19 cellular contexts compared by ENCODE assay signal in the genomic region with DNA sequence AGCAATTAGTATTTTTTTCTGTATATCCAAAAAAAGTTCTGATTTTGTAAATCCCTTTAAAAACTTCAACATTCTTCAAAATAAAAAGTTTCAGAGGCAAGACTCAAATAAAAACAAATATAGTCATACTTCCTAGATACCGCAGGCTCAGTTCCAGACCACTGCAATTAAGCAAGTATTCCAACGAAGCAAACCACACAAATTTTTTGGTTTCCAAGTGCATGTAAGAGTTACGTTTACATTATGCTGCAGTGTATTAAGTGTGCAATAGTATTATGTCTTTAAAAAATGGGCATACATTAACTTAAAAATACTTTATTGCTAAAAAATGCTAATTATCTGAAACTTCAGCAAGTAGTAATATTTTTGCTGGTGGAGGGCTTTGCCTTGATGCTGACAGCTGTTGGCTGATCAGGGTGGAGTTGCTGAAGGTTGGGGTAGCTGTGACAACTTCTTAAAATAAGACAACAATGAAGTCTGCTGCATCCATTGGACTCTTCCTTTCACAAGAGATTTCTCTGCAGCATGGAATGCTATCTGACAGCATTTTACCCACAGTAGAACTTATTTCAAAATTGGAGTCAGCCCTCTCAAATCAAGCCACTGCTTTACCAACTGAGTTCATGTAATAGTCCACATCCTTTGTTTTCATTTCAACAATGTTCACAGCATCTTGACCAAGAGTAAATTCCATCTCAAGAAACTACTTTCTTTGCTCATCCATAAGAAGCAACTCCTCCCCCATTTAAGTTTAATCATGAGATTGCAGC. TPM values are rescaled to one million over a fixed set of nuclear protein-coding genes. Genes with fewer than 3 reads are reported as not detected.
A peak's percentile ranks its signal among the peaks of the same experiment; 100 is the strongest.
DNase-seq lines count a peak whose midpoint lies in the region; TF ChIP-seq lines count a peak whose summit lies in the region.
"Had no signal": no experiment of that assay in that cellular context is flagged by ENCODE, and none has a peak within 500 bp of the region (broad histone marks: within the 10 kb centered on the region; RNA-seq: fewer than 3 reads in every experiment).

No MANE protein-coding gene starts in this region.

- peaks cover 2% of the 10 kb centered on the region for H3K36me3 ChIP-seq in H7 (replicated peaks; ENCODE audit: control insufficient read depth, insufficient read depth, low read length)

- H3K36me3 Mint-ChIP-seq in progenitor cell of endocrine pancreas (ENCODE audit: insufficient read depth) = peaks cover 36% of the 10 kb centered on the region

- H3K4me3 ChIP-seq in cardiac fibroblast (replicated peaks in 1 of 2; ENCODE audit: low read depth in 2 of 2, low read length in 2 of 2) (no peak overlapping the region), H7 (ENCODE audit: insufficient read depth, low read depth, low read length) (no peak overlapping the region)
- H3K4me3 ChIP-seq: GM12878 had no signal

- DNase-seq in Daoy (ENCODE audit: low read depth) = peak; percentile 60
- DNase-seq in LHCN-M2 (ENCODE audit: low read depth) = peak; percentile 52
- DNase-seq in cardiac fibroblast (ENCODE audit: low read depth in 2 of 2) = peak; percentile 54 to 59
- DNase-seq in myocyte (ENCODE audit: low read depth) = peak; percentile 58
- no peak for DNase-seq in progenitor cell of endocrine pancreas (ENCODE audit: low spot score, unreplicated experiment)
- DNase-seq in H7 = no peak
- DNase-seq in NCI-H510A (lab: John Stamatoyannopoulos, UW) = no peak
- DNase-seq in stimulated activated CD4-positive, alpha-beta T cell treated with anti-CD3 and anti-CD28 coated beads, Interleukin-15, amount 100 ng/mL, for 24 hours = no peak
- DNase-seq: activated naive CD4-positive, alpha-beta T cell treated with Interleukin-2 at 50 U/mL for 16 hours; CD4-positive, alpha-beta memory T cell; central memory CD4-positive, alpha-beta T cell; DND-41; HFFc6; hippocampal formation; left colon; NCI-H2029; NCI-H524; posterior cingulate gyrus had no signal

- H3K27me3 Mint-ChIP-seq in progenitor cell of endocrine pancreas = no peaks in the 10 kb centered on the region
- H3K27me3 Mint-ChIP-seq: CD4-positive, alpha-beta memory T cell had no signal

- TF ChIP-seq CTCF in cardiac fibroblast (IDR thresholded peaks at IDR 0.05; ENCODE audit: low read depth, low read length) (no peak), progenitor cell of endocrine pancreas (IDR thresholded peaks at IDR 0.05; ENCODE audit: unreplicated experiment) (no peak)

- H3K9me3 Mint-ChIP-seq in progenitor cell of endocrine pancreas (ENCODE audit: low read depth) = peaks cover 4% of the 10 kb centered on the region
- H3K9me3 Mint-ChIP-seq: HFFc6 had no signal

- H3K27me3 ChIP-seq in H7 (ENCODE audit: control insufficient read depth, insufficient read depth, low read length) = no peaks in the 10 kb centered on the region

- H3K27ac Mint-ChIP-seq in progenitor cell of endocrine pancreas = no peak overlapping the region
- H3K27ac Mint-ChIP-seq: CD4-positive, alpha-beta memory T cell; HFFc6 had no signal

- H3K4me1 Mint-ChIP-seq in progenitor cell of endocrine pancreas (ENCODE audit: low read depth) = peaks cover 11% of the 10 kb centered on the region

- no peak overlapping the region for H3K4me3 Mint-ChIP-seq in progenitor cell of endocrine pancreas (ENCODE audit: low read depth)
- H3K4me3 Mint-ChIP-seq: CD4-positive, alpha-beta memory T cell; HFFc6 had no signal

RNA-seq across cellular contexts. Expression of a gene that starts 46.0 kb away (rescaled TPM):
- 23.1 and 25.1 TPM in 2 replicates for total RNA-seq in Daoy (2014; rRNA removed; shearing (Covaris generic))
- total RNA-seq in LHCN-M2 (2014; rRNA removed) = 20.1 and 23.7 TPM in 2 replicates
- 3.4 TPM for polyA plus RNA-seq in LHCN-M2 (2012)
- total RNA-seq in myocyte = 15.7 and 21.0 TPM in 2 replicates
- polyA plus RNA-seq in myocyte (2012) = 3.4 TPM
- total RNA-seq in progenitor cell of endocrine pancreas = 72.2 and 74.5 TPM in 2 replicates
- 24.4 and 39.5 TPM in 2 replicates for total RNA-seq in H7 (2014; rRNA removed; shearing (Covaris generic))

Comparison
In these comparisons a context has a peak if more than half of its experiments do, and no peak if none do; other contexts are left out.
1. DNase-seq: peak in Daoy (single experiment), LHCN-M2 (single experiment), cardiac fibroblast (2 of 2) and myocyte (single experiment); none in progenitor cell of endocrine pancreas (single experiment), H7 (single experiment), NCI-H510A (single experiment) and stimulated activated CD4-positive, alpha-beta T cell treated with anti-CD3 and anti-CD28 coated beads, Interleukin-15, amount 100 ng/mL, for 24 hours (single experiment).